1 cellular context compared by ENCODE assay signal in genomic region chr6:154995241-154996162, GRCh38.
A peak's percentile ranks its signal among the peaks of the same experiment; 100 is the strongest.
TF ChIP-seq lines count a peak whose summit lies in the region.

TIAM2 (plus strand) TSS chr6:154995315; CDS start chr6:155129224, 133,909 bp downstream.

TF ChIP-seq in HepG2, 621 proteins besides CTCF, POLR2A, EP300 and RAD21 (continued from another document and continues in another):
- TF ChIP-seq PBX3 (CRISPR knock-in tag; IDR thresholded peaks at IDR 0.05; ENCODE audit: borderline replicate concordance) = 0 out of 2 replicates have a peak, but pooled peaks have one; percentile 19
- no peak for TF ChIP-seq ATF5 (CRISPR knock-in tag; IDR thresholded peaks at IDR 0.05; ENCODE audit: low read depth)
- no peak for TF ChIP-seq MBNL3 (CRISPR knock-in tag; conservative IDR thresholded peaks at IDR 0.05)
- no peak for TF ChIP-seq NFYC (CRISPR knock-in tag; IDR thresholded peaks at IDR 0.05)
- TF ChIP-seq GLMP (CRISPR knock-in tag; IDR thresholded peaks at IDR 0.05; ENCODE audit: borderline replicate concordance) = no peak
- no peak for TF ChIP-seq ZNF614 (CRISPR knock-in tag; IDR thresholded peaks at IDR 0.05; ENCODE audit: borderline replicate concordance)
- no peak for TF ChIP-seq FOXA1 (IDR thresholded peaks at IDR 0.05)
- TF ChIP-seq FOXA1 (CRISPR knock-in tag; IDR thresholded peaks at IDR 0.05) = no peak
- no peak for TF ChIP-seq ZNF7 (CRISPR knock-in tag; IDR thresholded peaks at IDR 0.05)
- no peak for TF ChIP-seq KAT8 (CRISPR knock-in tag; IDR thresholded peaks at IDR 0.05)
- no peak for TF ChIP-seq ZXDC (CRISPR knock-in tag; IDR thresholded peaks at IDR 0.05)
- peak; percentile 71 for TF ChIP-seq KDM5B (CRISPR knock-in tag; IDR thresholded peaks at IDR 0.05; ENCODE audit: borderline replicate concordance)
- TF ChIP-seq ZNF713 (CRISPR knock-in tag; IDR thresholded peaks at IDR 0.05) = no peak
- no peak for TF ChIP-seq DBP (CRISPR knock-in tag; IDR thresholded peaks at IDR 0.05; ENCODE audit: not compliant biosample characterization)
- TF ChIP-seq ZHX2 (IDR thresholded peaks at IDR 0.05; ENCODE audit: low read depth) = no peak
- TF ChIP-seq ZHX2 (CRISPR knock-in tag; IDR thresholded peaks at IDR 0.05; ENCODE audit: borderline replicate concordance) = no peak
- TF ChIP-seq ZNF570 (CRISPR knock-in tag; IDR thresholded peaks at IDR 0.05; ENCODE audit: borderline replicate concordance) = no peak
- no peak for TF ChIP-seq ZNF691 (CRISPR knock-in tag; IDR thresholded peaks at IDR 0.05; ENCODE audit: borderline replicate concordance, low read depth)
- peak; percentile 55; the same call in 1 of the 2 replicates for TF ChIP-seq RBFOX2 (IDR thresholded peaks at IDR 0.05; ENCODE audit: low read depth, low read length)
- TF ChIP-seq ZSCAN25 (CRISPR knock-in tag; IDR thresholded peaks at IDR 0.05) = no peak
- TF ChIP-seq ZNF318 (CRISPR knock-in tag; IDR thresholded peaks at IDR 0.05) = no peak
- 0 out of 2 replicates have a peak, but pooled peaks have one; percentile 28 for TF ChIP-seq ZNF710 (CRISPR knock-in tag; IDR thresholded peaks at IDR 0.05; ENCODE audit: borderline replicate concordance)
- peak; percentile 35 for TF ChIP-seq ZNF18 (CRISPR knock-in tag; IDR thresholded peaks at IDR 0.05; ENCODE audit: insufficient replicate concordance)
- TF ChIP-seq REPIN1 (CRISPR knock-in tag; IDR thresholded peaks at IDR 0.05; ENCODE audit: borderline replicate concordance, low read depth) = no peak
- TF ChIP-seq NFIC (IDR thresholded peaks at IDR 0.05; ENCODE audit: low read length) = no peak
